1 cellular context compared by ENCODE assay signal in the genomic region with DNA sequence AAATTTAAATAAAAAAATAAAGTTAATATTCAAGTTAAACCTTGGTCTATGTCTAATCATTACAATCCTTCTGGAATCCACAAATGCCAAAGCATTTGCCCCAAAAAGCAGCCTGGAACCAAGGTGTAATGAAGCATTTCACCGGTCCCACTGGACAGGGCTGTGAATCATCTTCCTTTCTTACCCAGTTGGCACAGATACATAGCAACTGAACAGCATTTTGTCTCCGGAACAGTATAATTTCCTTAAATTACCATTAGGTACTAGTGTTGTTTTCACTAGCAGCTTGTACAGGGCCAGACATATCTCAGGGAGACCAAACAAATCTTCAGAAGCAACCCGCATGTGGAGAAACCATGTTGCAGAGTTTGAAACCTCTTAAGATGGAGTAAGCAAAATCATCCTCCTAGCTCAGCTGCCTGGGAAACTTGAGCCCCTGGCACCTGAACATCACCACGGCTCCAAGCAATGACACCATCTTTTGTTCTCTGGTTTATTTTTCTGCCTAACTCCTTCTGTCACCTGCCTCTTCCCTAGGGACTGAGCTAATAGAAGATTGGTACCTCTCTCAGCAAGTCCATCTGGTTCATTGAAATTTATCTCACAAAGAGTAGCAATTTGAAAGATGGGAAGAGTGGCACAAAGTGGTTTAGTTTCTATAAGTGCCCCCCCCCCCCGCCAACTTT.
TF ChIP-seq lines count a peak whose summit lies in the region.

No MANE protein-coding gene starts in this region.

TF ChIP-seq in SK-N-SH treated with all-trans-retinoic acid at 6 μM for 48 hours, 23 proteins besides CTCF, POLR2A, EP300 and RAD21 (continued from another document):
- TF ChIP-seq, protein P1, sequence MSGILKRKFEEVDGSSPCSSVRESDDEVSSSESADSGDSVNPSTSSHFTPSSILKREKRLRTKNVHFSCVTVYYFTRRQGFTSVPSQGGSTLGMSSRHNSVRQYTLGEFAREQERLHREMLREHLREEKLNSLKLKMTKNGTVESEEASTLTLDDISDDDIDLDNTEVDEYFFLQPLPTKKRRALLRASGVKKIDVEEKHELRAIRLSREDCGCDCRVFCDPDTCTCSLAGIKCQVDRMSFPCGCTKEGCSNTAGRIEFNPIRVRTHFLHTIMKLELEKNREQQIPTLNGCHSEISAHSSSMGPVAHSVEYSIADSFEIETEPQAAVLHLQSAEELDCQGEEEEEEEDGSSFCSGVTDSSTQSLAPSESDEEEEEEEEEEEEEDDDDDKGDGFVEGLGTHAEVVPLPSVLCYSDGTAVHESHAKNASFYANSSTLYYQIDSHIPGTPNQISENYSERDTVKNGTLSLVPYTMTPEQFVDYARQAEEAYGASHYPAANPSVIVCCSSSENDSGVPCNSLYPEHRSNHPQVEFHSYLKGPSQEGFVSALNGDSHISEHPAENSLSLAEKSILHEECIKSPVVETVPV (CRISPR knock-in tag; IDR thresholded peaks at IDR 0.05): no peak
- TF ChIP-seq BACH2 (CRISPR knock-in tag; IDR thresholded peaks at IDR 0.05; ENCODE audit: borderline replicate concordance): no peak
- TF ChIP-seq, protein P2, sequence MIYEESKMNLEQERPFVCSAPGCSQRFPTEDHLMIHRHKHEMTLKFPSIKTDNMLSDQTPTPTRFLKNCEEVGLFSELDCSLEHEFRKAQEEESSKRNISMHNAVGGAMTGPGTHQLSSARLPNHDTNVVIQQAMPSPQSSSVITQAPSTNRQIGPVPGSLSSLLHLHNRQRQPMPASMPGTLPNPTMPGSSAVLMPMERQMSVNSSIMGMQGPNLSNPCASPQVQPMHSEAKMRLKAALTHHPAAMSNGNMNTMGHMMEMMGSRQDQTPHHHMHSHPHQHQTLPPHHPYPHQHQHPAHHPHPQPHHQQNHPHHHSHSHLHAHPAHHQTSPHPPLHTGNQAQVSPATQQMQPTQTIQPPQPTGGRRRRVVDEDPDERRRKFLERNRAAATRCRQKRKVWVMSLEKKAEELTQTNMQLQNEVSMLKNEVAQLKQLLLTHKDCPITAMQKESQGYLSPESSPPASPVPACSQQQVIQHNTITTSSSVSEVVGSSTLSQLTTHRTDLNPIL (CRISPR knock-in tag; IDR thresholded peaks at IDR 0.05; ENCODE audit: low read depth): no peak
- TF ChIP-seq TCF4 (CRISPR knock-in tag; IDR thresholded peaks at IDR 0.05; ENCODE audit: borderline replicate concordance): no peak
- no peak for TF ChIP-seq ISL1 (CRISPR knock-in tag; IDR thresholded peaks at IDR 0.05)
